18 cellular contexts compared by ENCODE assay signal in the genomic region with DNA sequence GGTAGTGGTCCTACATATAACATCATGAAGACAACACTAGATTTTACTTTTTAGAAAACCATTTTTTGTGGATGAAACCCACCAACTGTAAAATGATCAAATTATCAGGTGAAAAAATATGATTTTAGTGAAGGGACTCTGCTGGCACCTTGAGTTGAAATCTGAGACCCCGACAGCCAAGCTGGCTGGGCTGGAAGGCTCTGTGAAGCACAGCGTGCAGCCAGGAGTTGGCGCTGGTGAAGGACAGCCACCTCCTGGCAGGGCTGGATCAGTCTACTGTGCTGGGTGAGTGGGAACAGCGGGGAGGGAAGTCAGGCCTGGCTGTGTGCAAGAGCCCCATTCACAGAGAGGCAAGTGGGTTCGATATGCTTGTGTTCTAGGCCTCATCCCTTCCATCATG. TPM values are rescaled to one million over a fixed set of nuclear protein-coding genes. Genes with fewer than 3 reads are reported as not detected.
"Had no signal": no experiment of that assay in that cellular context is flagged by ENCODE, and none has a peak within 500 bp of the region (broad histone marks: within the 10 kb centered on the region; RNA-seq: fewer than 3 reads in every experiment).

No MANE protein-coding gene starts in this region.

- H3K27me3 ChIP-seq: breast epithelium, transverse colon had no signal

- H3K36me3 ChIP-seq: breast epithelium, left ventricle myocardium inferior, transverse colon had no signal

- H3K4me3 ChIP-seq: breast epithelium, left ventricle myocardium inferior, skin epidermis, transverse colon had no signal

- ATAC-seq: activated naive CD8-positive, alpha-beta T cell treated with anti-CD3 and anti-CD28 coated beads, Interleukin-2, amount 50 U/mL, for 24 hours; activated T-helper 17 cell treated with anti-CD3 and anti-CD28 coated beads, Interleukin-2, amount 50 U/mL, for 72 hours; naive thymus-derived CD8-positive, alpha-beta T cell; right cardiac atrium had no signal

- DNase-seq: activated CD4-positive, alpha-beta T cell treated with anti-CD3 and anti-CD28 coated beads for 1 hour; activated CD4-positive, alpha-beta T cell treated with anti-CD3 and anti-CD28 coated beads, Interleukin-2, amount 50 U/mL, for 4 hours; activated naive CD4-positive, alpha-beta T cell treated with anti-CD3 and anti-CD28 coated beads for 36 hours; activated naive CD8-positive, alpha-beta T cell treated with anti-CD3 and anti-CD28 coated beads, Interleukin-2, amount 50 U/mL, for 24 hours; aorta; endodermal cell; erythroblast; kidney; left ventricle myocardium inferior; naive thymus-derived CD8-positive, alpha-beta T cell; right cardiac atrium; stimulated activated CD4-positive, alpha-beta T cell treated with anti-CD3 and anti-CD28 coated beads, Interleukin-15, amount 100 ng/mL, for 24 hours; stimulated activated CD4-positive, alpha-beta T cell treated with anti-CD3 and anti-CD28 coated beads, Interleukin-4, amount 100 ng/mL, for 24 hours; stimulated activated naive CD4-positive, alpha-beta T cell; transverse colon had no signal

- FAIRE-seq: kidney had no signal

- H3K27ac ChIP-seq: breast epithelium, left ventricle myocardium inferior, skin epidermis, transverse colon had no signal

- H3K4me1 ChIP-seq: breast epithelium, left ventricle myocardium inferior, transverse colon had no signal

RNA-seq across cellular contexts. Expression of gene DDAH1, which starts 47.9 kb away (rescaled TPM):
- total RNA-seq: activated naive CD4-positive, alpha-beta T cell treated with anti-CD3 and anti-CD28 coated beads for 36 hours; naive thymus-derived CD8-positive, alpha-beta T cell had no signal
- polyA plus RNA-seq: naive thymus-derived CD8-positive, alpha-beta T cell had no signal
